ENCODE assay signal across 8 cellular contexts in the genomic region with DNA sequence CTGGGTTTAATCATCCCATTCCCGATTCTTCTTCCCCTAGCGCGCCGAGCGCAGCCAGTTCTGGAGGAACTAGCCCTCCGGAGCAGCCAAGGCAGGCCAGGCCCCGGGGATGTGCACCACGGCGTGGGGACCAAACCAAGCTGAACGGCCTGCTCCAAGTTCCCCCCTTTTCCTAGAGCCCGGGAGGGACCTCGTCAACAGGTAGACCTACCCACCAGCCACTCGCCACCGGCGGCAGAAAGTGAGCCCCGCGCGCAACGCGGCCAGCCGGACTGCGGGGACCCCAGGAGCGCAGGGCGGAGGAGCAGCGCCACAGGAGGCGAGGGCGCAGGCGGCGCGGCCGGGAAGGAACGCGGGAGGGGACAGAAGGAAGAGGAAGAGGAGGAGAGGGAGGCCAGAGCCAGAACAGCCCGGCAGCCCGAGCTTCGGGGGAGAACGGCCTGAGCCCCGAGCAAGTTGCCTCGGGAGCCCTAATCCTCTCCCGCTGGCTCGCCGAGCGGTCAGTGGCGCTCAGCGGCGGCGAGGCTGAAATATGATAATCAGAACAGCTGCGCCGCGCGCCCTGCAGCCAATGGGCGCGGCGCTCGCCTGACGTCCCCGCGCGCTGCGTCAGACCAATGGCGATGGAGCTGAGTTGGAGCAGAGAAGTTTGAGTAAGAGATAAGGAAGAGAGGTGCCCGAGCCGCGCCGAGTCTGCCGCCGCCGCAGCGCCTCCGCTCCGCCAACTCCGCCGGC. TPM values are rescaled to one million over a fixed set of nuclear protein-coding genes. Genes with fewer than 3 reads are reported as not detected.
DNase-seq lines count a peak whose midpoint lies in the region; ATAC-seq and TF ChIP-seq lines count a peak whose summit lies in the region.

Gene ISL1 (plus strand): TSS at position 690 of the 735 bp plus-strand sequence. CDS start 224 bp downstream, outside the sequence.

- peak within 1 kb of the TSS; percentile 57 for H2AFZ ChIP-seq in SK-N-SH (ENCODE audit: low read depth)

- no peaks in the 10 kb centered on the region for H3K27me3 ChIP-seq in SK-N-SH (ENCODE audit: insufficient read depth)

- peaks cover 3 to 10% of the 10 kb centered on the region in 2 experiments; a peak in 3 of 4 replicates for H3K4me1 ChIP-seq in SK-N-SH (ENCODE audit: control insufficient read depth in 1 of 2, insufficient read depth in 2 of 2, low read depth in 1 of 2, low read length in 1 of 2)

- H3K36me3 Mint-ChIP-seq in osteocyte (ENCODE audit: unreplicated experiment) = no peaks in the 10 kb centered on the region

- H3K9me3 Mint-ChIP-seq in osteocyte (ENCODE audit: unreplicated experiment) = no peaks in the 10 kb centered on the region

- peaks cover 98% of the 10 kb centered on the region for H3K27me3 Mint-ChIP-seq in osteocyte (ENCODE audit: unreplicated experiment)

- peak within 1 kb of the TSS; percentile 79 for H3K4me3 Mint-ChIP-seq in osteocyte (ENCODE audit: unreplicated experiment)

- TF ChIP-seq RAD21 in Ishikawa (IDR thresholded peaks at IDR 0.05; ENCODE audit: low read depth) (no peak), SK-N-SH (IDR thresholded peaks at IDR 0.05; ENCODE audit: low read length) (peak; percentile 14; the same call in 1 of the 2 replicates)

- CTCF ChIA-PET in SK-N-SH (lab: Yijun Ruan, JAX) = interaction anchor here (0.7 to 14.4 kb wide), 11 partner anchors 11 to 1274 kb away, joined by 3 to 303 read pairs (median 4); no protein-coding TSS in a partner anchor

- peak within 1 kb of the TSS; percentile 79 for H3K9ac ChIP-seq in SK-N-SH

- no peak within 1 kb of the TSS for H3K27ac Mint-ChIP-seq in osteocyte (ENCODE audit: unreplicated experiment)

- peak within 1 kb of the TSS; percentile 83 to 86 for H3K4me3 ChIP-seq in SK-N-SH (ENCODE audit: low read depth in 2 of 2, low read length in 1 of 2)
- H3K4me3 ChIP-seq in foreskin fibroblast (ENCODE audit: low read depth in 1 of 2, low read length in 2 of 2) = peak within 1 kb of the TSS; percentile 58 to 92

- no peaks in the 10 kb centered on the region for H3K9me2 ChIP-seq in SK-N-SH

- H3F3A ChIP-seq in SK-N-SH (replicated peaks; ENCODE audit: insufficient read depth) = peaks cover 10% of the 10 kb centered on the region

- H3K36me3 ChIP-seq in SK-N-SH (replicated peaks in 1 of 2; ENCODE audit: control insufficient read depth in 1 of 2, insufficient read depth in 2 of 2, low read length in 1 of 2) = peaks cover 0 to 14% of the 10 kb centered on the region in 2 experiments

- no peaks in the 10 kb centered on the region for H4K20me1 ChIP-seq in SK-N-SH (ENCODE audit: insufficient read depth)

- peaks cover 81% of the 10 kb centered on the region for H3K79me2 ChIP-seq in SK-N-SH (ENCODE audit: insufficient read depth)

- WGBS in SK-N-SH (ENCODE audit: low lambda C conversion rate) = under 1% methylated on average over 35 of the region's 73 CpGs

- no peaks in the 10 kb centered on the region for H3K9me3 ChIP-seq in SK-N-SH

- POLR2A ChIA-PET in SK-N-SH (lab: Yijun Ruan, JAX) = interaction anchor here (0.7 to 15.0 kb wide), 37 partner anchors 9 to 1224 kb away, joined by 3 to 437 read pairs (median 4); no protein-coding TSS in a partner anchor

- no peak; the same call in 1 of the 2 replicates for TF ChIP-seq EP300 in Ishikawa (IDR thresholded peaks at IDR 0.05; ENCODE audit: borderline replicate concordance)
- TF ChIP-seq EP300 in SK-N-SH (IDR thresholded peaks at IDR 0.05; ENCODE audit: borderline replicate concordance in 1 of 2, low read depth in 1 of 2, low read length in 1 of 2) = no peak; a peak in 1 of 4 replicates

- no peak for ATAC-seq in GM18511 (IDR thresholded peaks at IDR 0.05; ENCODE audit: unreplicated experiment)

- peak within 1 kb of the TSS; percentile 88 to 100 for H3K27ac ChIP-seq in SK-N-SH (ENCODE audit: low read depth in 2 of 2, low read length in 1 of 2)

- H3K4me1 Mint-ChIP-seq in osteocyte (ENCODE audit: unreplicated experiment) = peaks cover 34% of the 10 kb centered on the region

- H3K4me2 ChIP-seq in SK-N-SH = peak within 1 kb of the TSS; percentile 85

- DNase-seq in DMS 273 treated with DMSO at 0.1 percent for 48 hours (lab: John Stamatoyannopoulos, UW) (peak; percentile 22), SK-N-SH (peak; percentile 88), foreskin fibroblast (peak; percentile 97 to 99), osteocyte (ENCODE audit: extremely low spot score, unreplicated experiment) (no peak), GM20000 (ENCODE audit: low spot score) (no peak)
- DNase-seq in stimulated activated naive CD4-positive, alpha-beta T cell treated with Interleukin-2 at 50 U/mL for 16 hours (lab: John Stamatoyannopoulos, UW) = no peak

- peak; percentile 14; the same call in 1 of the 2 replicates for TF ChIP-seq CTCF in SK-N-SH (IDR thresholded peaks at IDR 0.05)
- no peak for TF ChIP-seq CTCF in foreskin fibroblast (IDR thresholded peaks at IDR 0.05; ENCODE audit: low read depth, low read length)
- TF ChIP-seq CTCF in osteocyte (IDR thresholded peaks at IDR 0.05) = no peak
- no peak for TF ChIP-seq CTCF in GM20000 (IDR thresholded peaks at IDR 0.05; ENCODE audit: extremely low read depth, missing control alignments)

TF ChIP-seq in Ishikawa, 13 proteins besides CTCF, POLR2A, EP300 and RAD21:
- TF ChIP-seq YY1 (IDR thresholded peaks at IDR 0.05; ENCODE audit: low read depth) (peak; percentile 67; the same call in 1 of the 2 replicates), TCF12 (IDR thresholded peaks at IDR 0.05; ENCODE audit: low read depth) (peak; percentile 15; the same call in 1 of the 2 replicates), TAF1 (IDR thresholded peaks at IDR 0.05; ENCODE audit: low read depth) (peak; percentile 90), ZBTB7A (IDR thresholded peaks at IDR 0.05; ENCODE audit: low read depth) (peak; percentile 75), EGR1 (IDR thresholded peaks at IDR 0.05) (no peak)

TF ChIP-seq in SK-N-SH, 30 proteins besides CTCF, POLR2A, EP300 and RAD21 (continues in another document):
- TF ChIP-seq MXI1 (IDR thresholded peaks at IDR 0.05; ENCODE audit: low read depth, low read length) = no peak; the same call in none of the 2 replicates
- TF ChIP-seq, protein P1, sequence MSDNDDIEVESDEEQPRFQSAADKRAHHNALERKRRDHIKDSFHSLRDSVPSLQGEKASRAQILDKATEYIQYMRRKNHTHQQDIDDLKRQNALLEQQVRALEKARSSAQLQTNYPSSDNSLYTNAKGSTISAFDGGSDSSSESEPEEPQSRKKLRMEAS (IDR thresholded peaks at IDR 0.05; ENCODE audit: low read depth) = peak; percentile 24; the same call in 1 of the 2 replicates
- TF ChIP-seq TEAD4 (IDR thresholded peaks at IDR 0.05; ENCODE audit: borderline replicate concordance, insufficient read depth) = no peak
- TF ChIP-seq ZBTB33 (IDR thresholded peaks at IDR 0.05; ENCODE audit: borderline replicate concordance, low read depth) = no peak
- TF ChIP-seq USF2 (IDR thresholded peaks at IDR 0.05; ENCODE audit: borderline replicate concordance, low read depth, low read length) = no peak; the same call in 1 of the 2 replicates
- TF ChIP-seq REST (IDR thresholded peaks at IDR 0.05; ENCODE audit: low read depth, low read length) = peak; percentile 55
- TF ChIP-seq RCOR1 (IDR thresholded peaks at IDR 0.05; ENCODE audit: low read length) = peak; percentile 42; the same call in 1 of the 2 replicates

RNA-seq across cellular contexts. Expression of gene ISL1, which starts in this region (rescaled TPM):
- polyA plus RNA-seq in SK-N-SH (2012; rRNA removed) = 15.2 and 15.5 TPM in 2 replicates
- 14.6 and 20.2 TPM in 2 replicates for polyA plus RNA-seq in SK-N-SH (2012; cell fraction: cytosol; rRNA removed)
- polyA plus RNA-seq in SK-N-SH (2012; cell fraction: nucleus; rRNA removed) = 22.3 and 38.7 TPM in 2 replicates
- not detected in 2 replicates for total RNA-seq in osteocyte

Comparison
In these comparisons a context has a peak if more than half of its experiments do, and no peak if none do; other contexts are left out.
1. DNase-seq: peak in DMS 273 treated with DMSO at 0.1 percent for 48 hours (single experiment), SK-N-SH (single experiment) and foreskin fibroblast (2 of 2); none in osteocyte (single experiment), GM20000 (single experiment) and stimulated activated naive CD4-positive, alpha-beta T cell treated with Interleukin-2 at 50 U/mL for 16 hours (single experiment).